8 cellular contexts compared by ENCODE assay signal in genomic region chr21:37364722-37365121, GRCh38. TPM values are rescaled to one million over a fixed set of nuclear protein-coding genes. Genes with fewer than 3 reads are reported as not detected.
A peak's percentile ranks its signal among the peaks of the same experiment; 100 is the strongest.
DNase-seq lines count a peak whose midpoint lies in the region; ATAC-seq and TF ChIP-seq lines count a peak whose summit lies in the region.

No MANE protein-coding gene starts in this region.

- BruUV-seq in MCF 10A (replicated peaks; lab: Mats Ljungman, UMichigan): no TSS peak

- no peaks in the 10 kb centered on the region for H3K36me3 ChIP-seq in ACC112 (ENCODE audit: insufficient read depth, low read length)
- no peaks in the 10 kb centered on the region for H3K36me3 ChIP-seq in muscle layer of colon (ENCODE audit: insufficient read depth, low read length)

- H3K36me3 Mint-ChIP-seq in MCF 10A (ENCODE audit: insufficient read depth, unreplicated experiment): no peaks in the 10 kb centered on the region

- H3K4me3 ChIP-seq in ACC112 (ENCODE audit: low read depth, low read length) (peak overlapping the region; percentile 88), HL-60 (replicated peaks; ENCODE audit: insufficient read depth, low read length) (no peak overlapping the region), muscle layer of colon (ENCODE audit: low read depth in 1 of 2, low read length in 2 of 2) (no peak overlapping the region)

- H3K27ac ChIP-seq in ACC112 (ENCODE audit: low read depth, low read length) (no peak overlapping the region), HL-60 (replicated peaks) (peak overlapping the region; percentile 94), muscle layer of colon (ENCODE audit: low read depth, low read length) (peak overlapping the region; percentile 75)

- no peaks in the 10 kb centered on the region for H3K27me3 Mint-ChIP-seq in MCF 10A (ENCODE audit: insufficient read depth, unreplicated experiment)

- no peak for ATAC-seq in HG03469 (IDR thresholded peaks at IDR 0.05; ENCODE audit: unreplicated experiment)
- ATAC-seq in HG02852 (IDR thresholded peaks at IDR 0.05; ENCODE audit: unreplicated experiment): no peak

- H3K4me1 Mint-ChIP-seq in MCF 10A (ENCODE audit: insufficient read depth, unreplicated experiment): peaks cover 10% of the 10 kb centered on the region

- H3K9me3 Mint-ChIP-seq in MCF 10A (ENCODE audit: unreplicated experiment): no peaks in the 10 kb centered on the region

- CTCF ChIA-PET in MCF 10A (lab: Yijun Ruan, JAX): interaction anchor here (1.0 kb wide), 1 partner anchor 26 kb away, joined by 4 read pairs; no protein-coding TSS in a partner anchor

- peak overlapping the region; percentile 99 for H3K4me3 Mint-ChIP-seq in MCF 10A (ENCODE audit: unreplicated experiment)

- H3K4me1 ChIP-seq in ACC112 (ENCODE audit: control insufficient read depth, insufficient read depth, low read length, unreplicated experiment): peaks cover 13% of the 10 kb centered on the region
- H3K4me1 ChIP-seq in muscle layer of colon (ENCODE audit: insufficient read depth, low read length): peaks cover 21% of the 10 kb centered on the region

- intact Hi-C loops in MCF 10A (cut with micrococcal nuclease): loop anchor here (1.0 to 5.0 kb wide), 4 partner anchors 25 to 218 kb away; no protein-coding TSS in a partner anchor

- no peak overlapping the region for H2AFZ ChIP-seq in ACC112 (ENCODE audit: low read length, unreplicated experiment)

- H3K79me2 ChIP-seq in ACC112 (ENCODE audit: control insufficient read depth, insufficient read depth, low read length, unreplicated experiment): peaks cover 31% of the 10 kb centered on the region

- peak overlapping the region; percentile 100 for H3K27ac Mint-ChIP-seq in MCF 10A (ENCODE audit: low read depth, unreplicated experiment)

- no peak for DNase-seq in HL-60 (ENCODE audit: low read depth in 1 of 2, low spot score in 1 of 2)
- DNase-seq in MCF 10A (ENCODE audit: unreplicated experiment): no peak
- no peak for DNase-seq in NCI-H128 (lab: John Stamatoyannopoulos, UW; ENCODE audit: unreplicated experiment)
- no peak for DNase-seq in glomerular visceral epithelial cell (ENCODE audit: extremely low spot score)

- POLR2A ChIA-PET in MCF 10A (lab: Yijun Ruan, JAX): interaction anchor here (0.6 to 3.4 kb wide), 15 partner anchors 8 to 1107 kb away, joined by 3 to 122 read pairs (median 7); partner anchors contain the start of gene VPS26C

- peak overlapping the region; percentile 75 for H3K9ac ChIP-seq in muscle layer of colon (ENCODE audit: low read length)

- no peaks in the 10 kb centered on the region for H3K9me3 ChIP-seq in muscle layer of colon (ENCODE audit: low read length)

- H3K27me3 ChIP-seq in ACC112 (ENCODE audit: insufficient read depth, low read length) (no peaks in the 10 kb centered on the region), HL-60 (ENCODE audit: insufficient read depth, poor library complexity, severe bottlenecking) (no peaks in the 10 kb centered on the region), muscle layer of colon (ENCODE audit: control insufficient read depth in 1 of 2, insufficient read depth in 2 of 2, low read length in 2 of 2) (no peaks in the 10 kb centered on the region)

- TF ChIP-seq CTCF in HL-60 (IDR thresholded peaks at IDR 0.05; ENCODE audit: insufficient read depth, low read length) (no peak), MCF 10A (IDR thresholded peaks at IDR 0.05; ENCODE audit: unreplicated experiment) (no peak)

RNA-seq across cellular contexts. Expression of gene DYRK1A, which starts 1.9 kb away (rescaled TPM):
- 58.6 and 63.1 TPM in 2 replicates for total RNA-seq in MCF 10A (2022)
